ENCODE assay signal across 1 cellular context in genomic region chr17:76422860-76423259, GRCh38.
TF ChIP-seq lines count a peak whose summit lies in the region.

No MANE protein-coding gene starts in this region.

TF ChIP-seq in HEK293, 187 proteins besides CTCF, POLR2A, EP300 and RAD21 (continued from another document):
- TF ChIP-seq ZIC2 (tag by site-specific recombination; IDR thresholded peaks at IDR 0.05) (peak; percentile 72), ZNF133 (tag by site-specific recombination; IDR thresholded peaks at IDR 0.05) (no peak), ZBTB17 (tag by site-specific recombination; IDR thresholded peaks at IDR 0.05) (no peak), ZNF501 (tag by site-specific recombination; IDR thresholded peaks at IDR 0.05) (no peak)
